Comparison of ENCODE assay signal across 28 cellular contexts in the genomic region with DNA sequence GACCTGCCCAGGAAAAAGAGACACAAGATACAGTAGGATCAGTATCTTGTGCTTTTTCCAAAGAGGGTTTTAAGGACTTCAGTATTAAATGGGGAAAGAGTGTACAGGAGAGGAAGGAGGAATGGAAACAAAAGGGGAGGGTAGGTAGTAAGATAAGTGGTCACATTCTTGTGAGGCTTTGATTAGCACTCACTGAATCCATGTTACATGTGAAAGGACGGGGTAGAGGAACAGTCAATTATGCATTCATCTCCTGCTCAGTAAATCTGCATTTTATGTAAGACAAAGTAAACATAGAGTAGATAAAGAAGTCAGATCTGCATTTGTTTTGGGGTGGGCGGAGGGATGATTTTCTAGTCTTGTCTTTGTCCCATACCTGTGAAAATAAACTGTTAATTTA. TPM values are rescaled to one million over a fixed set of nuclear protein-coding genes. Genes with fewer than 3 reads are reported as not detected.
DNase-seq lines count a peak whose midpoint lies in the region; ATAC-seq, FAIRE-seq and TF ChIP-seq lines count a peak whose summit lies in the region.
"Had no signal": no experiment of that assay in that cellular context is flagged by ENCODE, and none has a peak within 500 bp of the region (broad histone marks: within the 10 kb centered on the region; RNA-seq: fewer than 3 reads in every experiment).

No MANE protein-coding gene starts in this region.

- TF ChIP-seq POLR2A in H1 (IDR thresholded peaks at IDR 0.05; ENCODE audit: control extremely low read depth in 1 of 2, low read depth in 2 of 2, low read length in 2 of 2) = no peak

- H3K4me3 ChIP-seq in HUES64 (ENCODE audit: low read length) (no peak overlapping the region; the same call in 1 of the 2 replicates), H1 (ENCODE audit: extremely low read depth in 1 of 4, insufficient read depth in 2 of 4, low read depth in 3 of 4, low read length in 4 of 4) (peak overlapping the region in 1 of 4 experiments; percentile 19; a peak in 1 of 8 replicates)
- H3K4me3 ChIP-seq: SK-N-MC, skin epidermis, upper lobe of left lung had no signal

- H4K5ac ChIP-seq in H1 (ENCODE audit: insufficient read length, low read depth, low read length) = no peak overlapping the region

- CTCF ChIA-PET in H1 (lab: Charles Lee; ENCODE audit: partially characterized antibody) = no interaction called here

- H3K4me1 Mint-ChIP-seq in activated T-cell treated with anti-CD3 and anti-CD28 coated beads, Interleukin-2, amount 50 U/mL, for 24 hours (ENCODE audit: low read depth) = peaks cover 33% of the 10 kb centered on the region
- peaks cover 9 to 15% of the 10 kb centered on the region in 2 donors for H3K4me1 Mint-ChIP-seq in natural killer cell treated with Interleukin-12 subunit alpha and Interleukin-12 subunit beta and Interleukin-15 and Interleukin-18, amount 100 ng/mL, for 72 hours (ENCODE audit: low read depth in 2 of 2)

- H3K4me2 ChIP-seq in H1 (ENCODE audit: insufficient read depth in 1 of 2, low read depth in 2 of 2, low read length in 2 of 2) = peak overlapping the region; percentile 33 to 35; a peak in 3 of 4 replicates

- peak overlapping the region; percentile 37; the same call in 1 of the 2 replicates for H3K9ac ChIP-seq in HUES64 (ENCODE audit: low read depth, low read length)
- H3K9ac ChIP-seq in H1 (replicated peaks in 1 of 4; ENCODE audit: extremely low read depth in 1 of 4, low read depth in 3 of 4, low read length in 3 of 4) = no peak overlapping the region

- H3K27ac ChIP-seq in HUES64 (ENCODE audit: low read depth, low read length) (peak overlapping the region; percentile 78), H1 (ENCODE audit: low read depth, low read length) (no peak overlapping the region)
- H3K27ac ChIP-seq: SK-N-MC, skin epidermis, upper lobe of left lung, VCaP had no signal

- no peak overlapping the region for H4K91ac ChIP-seq in H1 (replicated peaks; ENCODE audit: insufficient read length, low read length)

- H2AFZ ChIP-seq in H1 (ENCODE audit: low read length) = no peak overlapping the region

- no peaks in the 10 kb centered on the region for H3K9me3 Mint-ChIP-seq in activated T-cell treated with anti-CD3 and anti-CD28 coated beads, Interleukin-2, amount 50 U/mL, for 24 hours
- H3K9me3 Mint-ChIP-seq in natural killer cell treated with Interleukin-12 subunit alpha and Interleukin-12 subunit beta and Interleukin-15 and Interleukin-18, amount 100 ng/mL, for 72 hours = no peaks in the 10 kb centered on the region
- H3K9me3 Mint-ChIP-seq: activated CD4-positive, alpha-beta T cell treated with anti-CD3 and anti-CD28 coated beads, Interleukin-2, amount 10 ng/mL, durations not matched to agents 7 days and 5 days had no signal

- no peaks in the 10 kb centered on the region for H3K23me2 ChIP-seq in H1 (ENCODE audit: low read depth, low read length)

- no peak overlapping the region for H3K4ac ChIP-seq in H1 (replicated peaks; ENCODE audit: insufficient read length, low read depth, low read length)

- 25% methylated on average over 2 of the region's 2 CpGs for WGBS in HUES64
- WGBS in H1 (ENCODE audit: extremely low coverage in 1 of 2, insufficient coverage in 1 of 2, insufficient read length in 1 of 2, insufficient replicate concordance in 2 of 2, low coverage in 1 of 2, low lambda C conversion rate in 2 of 2, missing lambda C conversion rate in 1 of 2), 2 experiments = 55% methylated on average over 2 of the region's 2 CpGs; no CpG with 5 or more reads in 1 of the 2 experiments

- no peak overlapping the region for H2BK20ac ChIP-seq in H1 (ENCODE audit: low read length)

- H2BK12ac ChIP-seq in H1 (ENCODE audit: low read depth, low read length) = no peak overlapping the region

- H3K36me3 Mint-ChIP-seq in activated T-cell treated with anti-CD3 and anti-CD28 coated beads, Interleukin-2, amount 50 U/mL, for 24 hours (ENCODE audit: low read depth) = peaks cover 93% of the 10 kb centered on the region
- H3K36me3 Mint-ChIP-seq in natural killer cell treated with Interleukin-12 subunit alpha and Interleukin-12 subunit beta and Interleukin-15 and Interleukin-18, amount 100 ng/mL, for 72 hours = peaks cover 39% of the 10 kb centered on the region

- H3K23ac ChIP-seq in H1 (ENCODE audit: insufficient read length) = no peak overlapping the region

- H2BK5ac ChIP-seq in H1 (ENCODE audit: low read depth, low read length) = no peak overlapping the region

- H3K56ac ChIP-seq in H1 (replicated peaks; ENCODE audit: insufficient read length, low read depth, low read length) = no peak overlapping the region

- no peak overlapping the region for H4K8ac ChIP-seq in H1 (ENCODE audit: extremely low read depth, insufficient read depth, low read length)

- peak overlapping the region; percentile 8 for H3K27ac Mint-ChIP-seq in activated T-cell treated with anti-CD3 and anti-CD28 coated beads, Interleukin-2, amount 50 U/mL, for 24 hours
- H3K27ac Mint-ChIP-seq in natural killer cell treated with Interleukin-12 subunit alpha and Interleukin-12 subunit beta and Interleukin-15 and Interleukin-18, amount 100 ng/mL, for 72 hours = peak overlapping the region; percentile 19 to 38
- H3K27ac Mint-ChIP-seq: activated CD4-positive, alpha-beta T cell treated with anti-CD3 and anti-CD28 coated beads, Interleukin-2, amount 10 ng/mL, durations not matched to agents 7 days and 5 days had no signal

- no peak overlapping the region for H2BK15ac ChIP-seq in H1 (ENCODE audit: low read length)

- TF ChIP-seq RAD21 in H1 (IDR thresholded peaks at IDR 0.05 in 1 of 2, conservative IDR thresholded peaks at IDR 0.05 in 1 of 2; ENCODE audit: low read depth in 2 of 2, low read length in 2 of 2) = no peak

- DNase-seq in activated T-cell treated with anti-CD3 and anti-CD28 coated beads, Interleukin-2, amount 50 U/mL, for 24 hours = no peak
- no peak for DNase-seq in activated T-cell treated with anti-CD3 and anti-CD28 coated beads for 4 hours
- DNase-seq in H1 (ENCODE audit: low read depth in 1 of 2, low spot score in 2 of 2) = no peak
- DNase-seq in natural killer cell treated with Interleukin-12 subunit alpha and Interleukin-12 subunit beta and Interleukin-15 and Interleukin-18, amount 100 ng/mL, for 72 hours (ENCODE audit: low spot score) = no peak
- DNase-seq in NCI-H524 treated with DMSO at 0.1 percent for 48 hours (lab: John Stamatoyannopoulos, UW) = no peak
- DNase-seq in DMS153 treated with DMSO at 0.1 percent for 48 hours (lab: John Stamatoyannopoulos, UW; ENCODE audit: unreplicated experiment) = no peak
- DNase-seq: activated CD4-positive, alpha-beta T cell treated with anti-CD3 and anti-CD28 coated beads, Interleukin-2, amount 10 ng/mL, durations not matched to agents 7 days and 5 days; activated gamma-delta T cell treated with Interleukin-2 at 50 U/mL for 16 hours; AML-193; COR-L47; DMS79; GF-D8; mammary epithelial cell; NCI-H1930; NCI-H2227 treated with DMSO at 0.1 percent for 48 hours; occipital lobe; RPMI8226; substantia nigra; upper lobe of left lung had no signal

- H3K79me1 ChIP-seq in H1 (ENCODE audit: low read depth, low read length) = no peaks in the 10 kb centered on the region; the same call in 1 of the 2 replicates

- no peak overlapping the region for H3K4me3 Mint-ChIP-seq in activated T-cell treated with anti-CD3 and anti-CD28 coated beads, Interleukin-2, amount 50 U/mL, for 24 hours
- H3K4me3 Mint-ChIP-seq in natural killer cell treated with Interleukin-12 subunit alpha and Interleukin-12 subunit beta and Interleukin-15 and Interleukin-18, amount 100 ng/mL, for 72 hours = no peak overlapping the region
- H3K4me3 Mint-ChIP-seq: activated CD4-positive, alpha-beta T cell treated with anti-CD3 and anti-CD28 coated beads, Interleukin-2, amount 10 ng/mL, durations not matched to agents 7 days and 5 days had no signal

- no peak for TF ChIP-seq CTCF in H1 (IDR thresholded peaks at IDR 0.05; ENCODE audit: control extremely low read depth in 1 of 3, insufficient read depth in 1 of 3, low read depth in 1 of 3, low read length in 3 of 3)

- no peaks in the 10 kb centered on the region for H3K27me3 Mint-ChIP-seq in activated T-cell treated with anti-CD3 and anti-CD28 coated beads, Interleukin-2, amount 50 U/mL, for 24 hours
- H3K27me3 Mint-ChIP-seq in natural killer cell treated with Interleukin-12 subunit alpha and Interleukin-12 subunit beta and Interleukin-15 and Interleukin-18, amount 100 ng/mL, for 72 hours = no peaks in the 10 kb centered on the region
- H3K27me3 Mint-ChIP-seq: activated CD4-positive, alpha-beta T cell treated with anti-CD3 and anti-CD28 coated beads, Interleukin-2, amount 10 ng/mL, durations not matched to agents 7 days and 5 days had no signal

- H3K4me1 ChIP-seq in HUES64 (ENCODE audit: insufficient read depth, low read length) (peaks cover 35% of the 10 kb centered on the region), H1 (replicated peaks in 1 of 4; ENCODE audit: control insufficient read depth in 3 of 4, insufficient read depth in 4 of 4, low read length in 3 of 4) (peaks cover 10 to 22% (median 16%) of the 10 kb centered on the region in 4 experiments)

- 0 out of 4 replicates have a peak, but pooled peaks cover 0 to 2% of the 10 kb centered on the region in 2 experiments for H3K79me2 ChIP-seq in H1 (ENCODE audit: control insufficient read depth in 1 of 2, insufficient read depth in 2 of 2, low read length in 2 of 2)

- ATAC-seq in natural killer cell treated with Interleukin-12 subunit alpha and Interleukin-12 subunit beta and Interleukin-15 and Interleukin-18, amount 100 ng/mL, for 72 hours = no peak
- ATAC-seq in HG02840 (IDR thresholded peaks at IDR 0.05; ENCODE audit: low FRiP score, unreplicated experiment) = no peak

- peaks cover 2 to 6% of the 10 kb centered on the region in 2 experiments for H4K20me1 ChIP-seq in H1 (replicated peaks in 1 of 2; ENCODE audit: control insufficient read depth in 1 of 2, insufficient read depth in 2 of 2, low read length in 2 of 2)

- H3K14ac ChIP-seq in H1 (ENCODE audit: insufficient read length) = no peak overlapping the region

- H2AK5ac ChIP-seq in H1 (ENCODE audit: low read depth, low read length) = no peak overlapping the region

- no peak overlapping the region for H2BK120ac ChIP-seq in H1 (replicated peaks; ENCODE audit: low read depth, low read length)

- H3K9me3 ChIP-seq in HUES64 (ENCODE audit: insufficient read depth, low read depth, low read length) (no peaks in the 10 kb centered on the region), H1 (ENCODE audit: insufficient read depth in 2 of 2, low read depth in 1 of 2, low read length in 1 of 2) (no peaks in the 10 kb centered on the region)
- H3K9me3 ChIP-seq: upper lobe of left lung had no signal

- peaks cover 100% of the 10 kb centered on the region for H3K36me3 ChIP-seq in HUES64 (ENCODE audit: insufficient read depth, low read length)
- peaks cover 10 to 88% (median 31%) of the 10 kb centered on the region in 4 experiments for H3K36me3 ChIP-seq in H1 (ENCODE audit: control insufficient read depth in 2 of 4, insufficient read depth in 4 of 4, low read length in 3 of 4)

- no peak for TF ChIP-seq EP300 in H1 (IDR thresholded peaks at IDR 0.05; ENCODE audit: borderline replicate concordance in 1 of 2, low read depth in 2 of 2, low read length in 2 of 2)

- no peaks in the 10 kb centered on the region for H3K27me3 ChIP-seq in HUES64 (ENCODE audit: insufficient read depth, low read length)
- H3K27me3 ChIP-seq in H1 (replicated peaks in 1 of 4; ENCODE audit: control insufficient read depth in 3 of 4, extremely low read depth in 1 of 4, insufficient read depth in 3 of 4, low read length in 3 of 4) = no peaks in the 10 kb centered on the region
- H3K27me3 ChIP-seq: upper lobe of left lung had no signal

- FAIRE-seq in H1 (lab: Jason Lieb, UNC) = no peak
- FAIRE-seq: A204.1, endometrium had no signal

- POLR2A ChIA-PET in H1 (lab: Charles Lee; ENCODE audit: partially characterized antibody) = no interaction called here

- no peak overlapping the region for H3K18ac ChIP-seq in H1 (ENCODE audit: extremely low read depth, low read length)

RNA-seq across cellular contexts. Expression of a gene that starts 50.7 kb away (rescaled TPM):
- 34.1 TPM for polyA plus RNA-seq in HUES64 (2013, experiment 1 of 2)
- polyA plus RNA-seq in HUES64 (2013, experiment 2 of 2) = 33.5 TPM
- 59.7 and 61.0 TPM in 2 replicates for total RNA-seq in H1 (2021; fragmentation: NEBNext Ultra II Directional; extraction: Animal tissue kit (Norgen Biotek cat#: 25700))
- polyA plus RNA-seq in H1 (2011; rRNA removed) = 12.6 and 20.1 TPM in 2 replicates
- polyA plus RNA-seq in H1 (2011; cell fraction: cytosol; rRNA removed) = 26.3 TPM
- 19.6 TPM for polyA plus RNA-seq in H1 (2011; cell fraction: nucleus; rRNA removed)
- 32.3 to 54.1 TPM (median 35.9 TPM) in 4 replicates for polyA plus RNA-seq in H1 (2012, experiment 1 of 2)
- polyA plus RNA-seq in H1 (2012, experiment 2 of 2) = 2.9 TPM
- 35.0 TPM for polyA plus RNA-seq in H1 (2013, experiment 1 of 2)
- 32.1 TPM for polyA plus RNA-seq in H1 (2013, experiment 2 of 2)
- polyA minus RNA-seq in H1 (2011; rRNA and poly(A)+ RNA removed) = 37.4 and 48.7 TPM in 2 replicates
- polyA minus RNA-seq in H1 (2011; cell fraction: cytosol; rRNA and poly(A)+ RNA removed) = 49.0 TPM
- 59.5 TPM for polyA minus RNA-seq in H1 (2011; cell fraction: nucleus; rRNA and poly(A)+ RNA removed)
- total RNA-seq in natural killer cell treated with Interleukin-12 subunit alpha and Interleukin-12 subunit beta and Interleukin-15 and Interleukin-18, amount 100 ng/mL, for 72 hours = 10 to 100 TPM; 73.4 to 75.8 TPM

RNA-seq across cellular contexts. Expression of a gene that starts 56.4 kb away (rescaled TPM):
- polyA plus RNA-seq in HUES64 (2013, experiment 1 of 2) = not detected
- not detected for polyA plus RNA-seq in HUES64 (2013, experiment 2 of 2)
- total RNA-seq in H1 (2021; fragmentation: NEBNext Ultra II Directional; extraction: Animal tissue kit (Norgen Biotek cat#: 25700)) = not detected in 2 replicates
- 0.05 and 0.17 TPM in 2 replicates for polyA plus RNA-seq in H1 (2011; rRNA removed)
- polyA plus RNA-seq in H1 (2011; cell fraction: cytosol; rRNA removed) = 0.03 TPM
- 0.04 TPM for polyA plus RNA-seq in H1 (2011; cell fraction: nucleus; rRNA removed)
- polyA plus RNA-seq in H1 (2012, experiment 1 of 2) = 0.07 to 0.46 TPM (median 0.08 TPM) in 3 of 4 replicates, not detected in the other
- not detected for polyA plus RNA-seq in H1 (2012, experiment 2 of 2)
- polyA plus RNA-seq in H1 (2013, experiment 1 of 2) = 0.02 TPM
- 0.06 TPM for polyA plus RNA-seq in H1 (2013, experiment 2 of 2)
- polyA minus RNA-seq in H1 (2011; rRNA and poly(A)+ RNA removed) = 0.16 TPM in 1 of 2 replicates, not detected in the other
- polyA minus RNA-seq in H1 (2011; cell fraction: cytosol; rRNA and poly(A)+ RNA removed) = not detected
- not detected for polyA minus RNA-seq in H1 (2011; cell fraction: nucleus; rRNA and poly(A)+ RNA removed)
- total RNA-seq in natural killer cell treated with Interleukin-12 subunit alpha and Interleukin-12 subunit beta and Interleukin-15 and Interleukin-18, amount 100 ng/mL, for 72 hours = not detected
- total RNA-seq: activated CD4-positive, alpha-beta T cell treated with anti-CD3 and anti-CD28 coated beads, Interleukin-2, amount 10 ng/mL, durations not matched to agents 7 days and 5 days; fibroblast of lung; LHCN-M2 had no signal
- polyA plus RNA-seq: fibroblast of lung had no signal
